ENCODE assay signal across 1 cellular context in genomic region chr20:19620471-19620870, GRCh38.
TF ChIP-seq lines count a peak whose summit lies in the region.

No MANE protein-coding gene starts in this region.

TF ChIP-seq in WTC11, 78 proteins besides CTCF, POLR2A, EP300 and RAD21 (continued from another document and continues in another):
- TF ChIP-seq ATF2 (CRISPR knock-in tag; IDR thresholded peaks at IDR 0.05; ENCODE audit: borderline replicate concordance, low read depth), result no peak
- TF ChIP-seq ZNF396 (CRISPR knock-in tag; IDR thresholded peaks at IDR 0.05; ENCODE audit: borderline replicate concordance), result no peak
- no peak for TF ChIP-seq GRHL2 (CRISPR knock-in tag; IDR thresholded peaks at IDR 0.05; ENCODE audit: insufficient replicate concordance, severe bottlenecking)
- TF ChIP-seq, protein P1, sequence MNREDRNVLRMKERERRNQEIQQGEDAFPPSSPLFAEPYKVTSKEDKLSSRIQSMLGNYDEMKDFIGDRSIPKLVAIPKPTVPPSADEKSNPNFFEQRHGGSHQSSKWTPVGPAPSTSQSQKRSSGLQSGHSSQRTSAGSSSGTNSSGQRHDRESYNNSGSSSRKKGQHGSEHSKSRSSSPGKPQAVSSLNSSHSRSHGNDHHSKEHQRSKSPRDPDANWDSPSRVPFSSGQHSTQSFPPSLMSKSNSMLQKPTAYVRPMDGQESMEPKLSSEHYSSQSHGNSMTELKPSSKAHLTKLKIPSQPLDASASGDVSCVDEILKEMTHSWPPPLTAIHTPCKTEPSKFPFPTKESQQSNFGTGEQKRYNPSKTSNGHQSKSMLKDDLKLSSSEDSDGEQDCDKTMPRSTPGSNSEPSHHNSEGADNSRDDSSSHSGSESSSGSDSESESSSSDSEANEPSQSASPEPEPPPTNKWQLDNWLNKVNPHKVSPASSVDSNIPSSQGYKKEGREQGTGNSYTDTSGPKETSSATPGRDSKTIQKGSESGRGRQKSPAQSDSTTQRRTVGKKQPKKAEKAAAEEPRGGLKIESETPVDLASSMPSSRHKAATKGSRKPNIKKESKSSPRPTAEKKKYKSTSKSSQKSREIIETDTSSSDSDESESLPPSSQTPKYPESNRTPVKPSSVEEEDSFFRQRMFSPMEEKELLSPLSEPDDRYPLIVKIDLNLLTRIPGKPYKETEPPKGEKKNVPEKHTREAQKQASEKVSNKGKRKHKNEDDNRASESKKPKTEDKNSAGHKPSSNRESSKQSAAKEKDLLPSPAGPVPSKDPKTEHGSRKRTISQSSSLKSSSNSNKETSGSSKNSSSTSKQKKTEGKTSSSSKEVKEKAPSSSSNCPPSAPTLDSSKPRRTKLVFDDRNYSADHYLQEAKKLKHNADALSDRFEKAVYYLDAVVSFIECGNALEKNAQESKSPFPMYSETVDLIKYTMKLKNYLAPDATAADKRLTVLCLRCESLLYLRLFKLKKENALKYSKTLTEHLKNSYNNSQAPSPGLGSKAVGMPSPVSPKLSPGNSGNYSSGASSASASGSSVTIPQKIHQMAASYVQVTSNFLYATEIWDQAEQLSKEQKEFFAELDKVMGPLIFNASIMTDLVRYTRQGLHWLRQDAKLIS (CRISPR knock-in tag; IDR thresholded peaks at IDR 0.05; ENCODE audit: borderline replicate concordance), result no peak
- no peak; the same call in 1 of the 2 replicates for TF ChIP-seq ARID4B (CRISPR knock-in tag; IDR thresholded peaks at IDR 0.05; ENCODE audit: borderline replicate concordance)
- 0 out of 2 replicates have a peak, but pooled peaks have one; percentile 18 for TF ChIP-seq SP1 (CRISPR knock-in tag; conservative IDR thresholded peaks at IDR 0.05)
- no peak for TF ChIP-seq IRF2 (CRISPR knock-in tag; IDR thresholded peaks at IDR 0.05; ENCODE audit: borderline replicate concordance, low read depth)
- TF ChIP-seq ZNF263 (CRISPR knock-in tag; IDR thresholded peaks at IDR 0.05; ENCODE audit: low read depth), result no peak
- TF ChIP-seq PREB (CRISPR knock-in tag; IDR thresholded peaks at IDR 0.05; ENCODE audit: borderline replicate concordance), result no peak
- no peak for TF ChIP-seq NR1H2 (CRISPR knock-in tag; IDR thresholded peaks at IDR 0.05)
- no peak for TF ChIP-seq ZNF121 (CRISPR knock-in tag; IDR thresholded peaks at IDR 0.05)
- no peak for TF ChIP-seq TCF7 (CRISPR knock-in tag; IDR thresholded peaks at IDR 0.05; ENCODE audit: low read depth)
- TF ChIP-seq FOXK1 (CRISPR knock-in tag; IDR thresholded peaks at IDR 0.05), result peak; percentile 82
- TF ChIP-seq CREM (CRISPR knock-in tag; IDR thresholded peaks at IDR 0.05), result no peak
- TF ChIP-seq OVOL2 (CRISPR knock-in tag; IDR thresholded peaks at IDR 0.05; ENCODE audit: borderline replicate concordance), result no peak
- no peak for TF ChIP-seq E2F4 (CRISPR knock-in tag; IDR thresholded peaks at IDR 0.05; ENCODE audit: borderline replicate concordance, low read depth)
- TF ChIP-seq, protein P2, sequence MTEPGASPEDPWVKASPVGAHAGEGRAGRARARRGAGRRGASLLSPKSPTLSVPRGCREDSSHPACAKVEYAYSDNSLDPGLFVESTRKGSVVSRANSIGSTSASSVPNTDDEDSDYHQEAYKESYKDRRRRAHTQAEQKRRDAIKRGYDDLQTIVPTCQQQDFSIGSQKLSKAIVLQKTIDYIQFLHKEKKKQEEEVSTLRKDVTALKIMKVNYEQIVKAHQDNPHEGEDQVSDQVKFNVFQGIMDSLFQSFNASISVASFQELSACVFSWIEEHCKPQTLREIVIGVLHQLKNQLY (CRISPR knock-in tag; IDR thresholded peaks at IDR 0.05), result no peak
- no peak for TF ChIP-seq NFE2L1 (CRISPR knock-in tag; IDR thresholded peaks at IDR 0.05)
- no peak for TF ChIP-seq ATF1 (CRISPR knock-in tag; IDR thresholded peaks at IDR 0.05)
- no peak for TF ChIP-seq ZBTB21 (CRISPR knock-in tag; IDR thresholded peaks at IDR 0.05; ENCODE audit: borderline replicate concordance)
- no peak for TF ChIP-seq SOX15 (CRISPR knock-in tag; IDR thresholded peaks at IDR 0.05)
- no peak for TF ChIP-seq ZNF671 (CRISPR knock-in tag; IDR thresholded peaks at IDR 0.05)
- peak; percentile 40; the same call in 1 of the 2 replicates for TF ChIP-seq MAX (CRISPR knock-in tag; IDR thresholded peaks at IDR 0.05)
- TF ChIP-seq ZNF138 (CRISPR knock-in tag; conservative IDR thresholded peaks at IDR 0.05), result no peak
- TF ChIP-seq TEAD1 (CRISPR knock-in tag; IDR thresholded peaks at IDR 0.05), result peak; percentile 91; the same call in 1 of the 2 replicates
- TF ChIP-seq, protein P3, sequence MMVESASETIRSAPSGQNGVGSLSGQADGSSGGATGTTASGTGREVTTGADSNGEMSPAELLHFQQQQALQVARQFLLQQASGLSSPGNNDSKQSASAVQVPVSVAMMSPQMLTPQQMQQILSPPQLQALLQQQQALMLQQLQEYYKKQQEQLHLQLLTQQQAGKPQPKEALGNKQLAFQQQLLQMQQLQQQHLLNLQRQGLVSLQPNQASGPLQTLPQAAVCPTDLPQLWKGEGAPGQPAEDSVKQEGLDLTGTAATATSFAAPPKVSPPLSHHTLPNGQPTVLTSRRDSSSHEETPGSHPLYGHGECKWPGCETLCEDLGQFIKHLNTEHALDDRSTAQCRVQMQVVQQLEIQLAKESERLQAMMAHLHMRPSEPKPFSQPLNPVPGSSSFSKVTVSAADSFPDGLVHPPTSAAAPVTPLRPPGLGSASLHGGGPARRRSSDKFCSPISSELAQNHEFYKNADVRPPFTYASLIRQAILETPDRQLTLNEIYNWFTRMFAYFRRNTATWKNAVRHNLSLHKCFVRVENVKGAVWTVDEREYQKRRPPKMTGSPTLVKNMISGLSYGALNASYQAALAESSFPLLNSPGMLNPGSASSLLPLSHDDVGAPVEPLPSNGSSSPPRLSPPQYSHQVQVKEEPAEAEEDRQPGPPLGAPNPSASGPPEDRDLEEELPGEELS (CRISPR knock-in tag; IDR thresholded peaks at IDR 0.05), result peak; percentile 94; the same call in 1 of the 2 replicates
- TF ChIP-seq, protein P4, sequence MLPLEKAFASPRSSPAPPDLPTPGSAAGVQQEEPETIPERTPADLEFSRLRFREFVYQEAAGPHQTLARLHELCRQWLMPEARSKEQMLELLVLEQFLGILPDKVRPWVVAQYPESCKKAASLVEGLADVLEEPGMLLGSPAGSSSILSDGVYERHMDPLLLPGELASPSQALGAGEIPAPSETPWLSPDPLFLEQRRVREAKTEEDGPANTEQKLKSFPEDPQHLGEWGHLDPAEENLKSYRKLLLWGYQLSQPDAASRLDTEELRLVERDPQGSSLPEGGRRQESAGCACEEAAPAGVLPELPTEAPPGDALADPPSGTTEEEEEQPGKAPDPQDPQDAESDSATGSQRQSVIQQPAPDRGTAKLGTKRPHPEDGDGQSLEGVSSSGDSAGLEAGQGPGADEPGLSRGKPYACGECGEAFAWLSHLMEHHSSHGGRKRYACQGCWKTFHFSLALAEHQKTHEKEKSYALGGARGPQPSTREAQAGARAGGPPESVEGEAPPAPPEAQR (CRISPR knock-in tag; IDR thresholded peaks at IDR 0.05), result no peak
- TF ChIP-seq E2F5 (CRISPR knock-in tag; IDR thresholded peaks at IDR 0.05), result no peak
- TF ChIP-seq NFATC4 (CRISPR knock-in tag; IDR thresholded peaks at IDR 0.05), result no peak
- no peak for TF ChIP-seq CDX4 (CRISPR knock-in tag; IDR thresholded peaks at IDR 0.05; ENCODE audit: borderline replicate concordance)
- no peak for TF ChIP-seq ZNF416 (CRISPR knock-in tag; IDR thresholded peaks at IDR 0.05)
- no peak for TF ChIP-seq ZNF219 (CRISPR knock-in tag; IDR thresholded peaks at IDR 0.05; ENCODE audit: borderline replicate concordance)
- no peak for TF ChIP-seq MYBL2 (CRISPR knock-in tag; IDR thresholded peaks at IDR 0.05)
- TF ChIP-seq, protein P5, sequence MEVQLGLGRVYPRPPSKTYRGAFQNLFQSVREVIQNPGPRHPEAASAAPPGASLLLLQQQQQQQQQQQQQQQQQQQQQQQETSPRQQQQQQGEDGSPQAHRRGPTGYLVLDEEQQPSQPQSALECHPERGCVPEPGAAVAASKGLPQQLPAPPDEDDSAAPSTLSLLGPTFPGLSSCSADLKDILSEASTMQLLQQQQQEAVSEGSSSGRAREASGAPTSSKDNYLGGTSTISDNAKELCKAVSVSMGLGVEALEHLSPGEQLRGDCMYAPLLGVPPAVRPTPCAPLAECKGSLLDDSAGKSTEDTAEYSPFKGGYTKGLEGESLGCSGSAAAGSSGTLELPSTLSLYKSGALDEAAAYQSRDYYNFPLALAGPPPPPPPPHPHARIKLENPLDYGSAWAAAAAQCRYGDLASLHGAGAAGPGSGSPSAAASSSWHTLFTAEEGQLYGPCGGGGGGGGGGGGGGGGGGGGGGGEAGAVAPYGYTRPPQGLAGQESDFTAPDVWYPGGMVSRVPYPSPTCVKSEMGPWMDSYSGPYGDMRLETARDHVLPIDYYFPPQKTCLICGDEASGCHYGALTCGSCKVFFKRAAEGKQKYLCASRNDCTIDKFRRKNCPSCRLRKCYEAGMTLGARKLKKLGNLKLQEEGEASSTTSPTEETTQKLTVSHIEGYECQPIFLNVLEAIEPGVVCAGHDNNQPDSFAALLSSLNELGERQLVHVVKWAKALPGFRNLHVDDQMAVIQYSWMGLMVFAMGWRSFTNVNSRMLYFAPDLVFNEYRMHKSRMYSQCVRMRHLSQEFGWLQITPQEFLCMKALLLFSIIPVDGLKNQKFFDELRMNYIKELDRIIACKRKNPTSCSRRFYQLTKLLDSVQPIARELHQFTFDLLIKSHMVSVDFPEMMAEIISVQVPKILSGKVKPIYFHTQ (CRISPR knock-in tag; IDR thresholded peaks at IDR 0.05), result no peak
- no peak for TF ChIP-seq IRF1 (CRISPR knock-in tag; IDR thresholded peaks at IDR 0.05)
